ENCODE assay signal across 9 cellular contexts in the genomic region with DNA sequence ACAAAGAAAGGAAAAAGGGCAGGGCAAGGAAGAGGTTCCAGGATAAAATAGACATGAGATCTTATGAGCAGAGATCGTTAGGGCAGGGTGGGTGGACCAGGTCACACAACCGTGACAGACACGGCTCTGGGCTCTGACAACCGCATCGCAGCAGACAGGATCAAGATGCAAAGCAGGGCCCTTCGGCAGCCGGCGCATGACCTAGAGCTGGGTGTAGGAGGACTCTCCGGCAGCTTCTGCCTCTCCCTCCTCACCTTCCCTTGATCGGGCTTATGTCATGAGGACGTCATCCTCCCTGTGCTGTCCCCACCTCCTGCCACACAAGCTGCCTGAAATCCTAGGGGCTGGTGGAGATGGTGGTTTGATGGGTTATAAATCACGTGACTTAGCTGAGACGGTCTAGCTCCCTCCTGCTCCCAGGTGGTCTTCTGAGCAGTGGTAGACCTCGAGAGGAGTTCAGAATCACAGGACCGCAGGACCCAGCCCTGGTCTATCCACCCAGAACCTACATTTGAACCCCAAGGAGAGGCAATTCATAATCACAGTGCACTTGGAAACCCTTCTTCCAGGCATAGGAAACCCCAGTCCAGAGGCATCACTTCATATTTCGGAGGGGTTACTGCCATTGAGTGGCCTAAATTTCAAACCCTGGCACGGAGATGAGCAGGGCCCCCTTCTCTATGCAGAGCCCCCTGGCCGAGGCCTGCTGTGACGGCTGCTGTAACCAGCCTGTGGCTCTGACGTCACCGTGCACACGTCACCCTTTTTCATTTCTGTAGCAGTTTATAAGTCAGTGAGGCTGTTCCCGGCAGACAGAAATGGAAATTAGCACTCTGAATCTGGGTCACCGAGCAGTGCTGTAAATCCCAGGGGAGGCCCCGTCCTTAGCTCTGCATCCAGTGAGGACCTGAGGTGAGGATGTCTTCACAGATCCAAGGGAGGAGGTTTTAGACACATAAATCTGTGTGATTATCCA. TPM values are rescaled to one million over a fixed set of nuclear protein-coding genes. Genes with fewer than 3 reads are reported as not detected.
DNase-seq lines count a peak whose midpoint lies in the region; ATAC-seq and TF ChIP-seq lines count a peak whose summit lies in the region.
"Had no signal": no experiment of that assay in that cellular context is flagged by ENCODE, and none has a peak within 500 bp of the region (broad histone marks: within the 10 kb centered on the region; RNA-seq: fewer than 3 reads in every experiment).

No MANE protein-coding gene starts in this region.

- peak; percentile 75 for DNase-seq in activated B cell treated with CpG ODN at 0.5 μM for 24 hours
- DNase-seq in stimulated activated CD4-positive, alpha-beta T cell treated with anti-CD3 and anti-CD28 coated beads, Interleukin-1b, Interleukin-23, amount 100 ng/mL, for 24 hours (ENCODE audit: low read depth in 4 of 4, low spot score in 1 of 4): peak; percentile 25 to 47 (median 28)
- DNase-seq in cardiac septum (ENCODE audit: low spot score): no peak
- no peak for DNase-seq in NCI-H1105 treated with DMSO at 0.1 percent for 48 hours (lab: John Stamatoyannopoulos, UW)
- DNase-seq in NCI-H345 treated with DMSO at 0.1 percent for 48 hours (lab: John Stamatoyannopoulos, UW; ENCODE audit: unreplicated experiment): no peak

- H3K27ac Mint-ChIP-seq in activated B cell treated with CpG ODN at 0.5 μM for 24 hours: peak overlapping the region; percentile 94

- peaks cover 96% of the 10 kb centered on the region for H3K4me1 Mint-ChIP-seq in activated B cell treated with CpG ODN at 0.5 μM for 24 hours

- CTCF ChIA-PET in activated B cell treated with CpG ODN at 0.5 μM for 24 hours (lab: Charles Lee): interaction anchor here (0.6 to 2.8 kb wide), 11 partner anchors 8 to 116 kb away, joined by 3 to 18 read pairs (median 6); a partner anchor contains a TSS

- no peaks in the 10 kb centered on the region for H3K27me3 Mint-ChIP-seq in activated B cell treated with CpG ODN at 0.5 μM for 24 hours

- POLR2A ChIA-PET in activated B cell treated with CpG ODN at 0.5 μM for 24 hours (lab: Charles Lee): interaction anchor here (0.7 to 19.6 kb wide), 16 partner anchors 10 to 164 kb away, joined by 3 to 688 read pairs (median 10); a partner anchor contains a TSS

- H3K9me3 Mint-ChIP-seq in activated B cell treated with CpG ODN at 0.5 μM for 24 hours: no peaks in the 10 kb centered on the region

- intact Hi-C loops in activated B cell treated with CpG ODN at 0.5 μM for 24 hours (cut with micrococcal nuclease): loop anchor here (1.0 to 5.0 kb wide), 11 partner anchors 8 to 732 kb away; a partner anchor contains a TSS
- intact Hi-C loops in cardiac septum (cut with DNase I): no loop called here

- peak overlapping the region; percentile 84 for H3K4me3 Mint-ChIP-seq in activated B cell treated with CpG ODN at 0.5 μM for 24 hours

- no peaks in the 10 kb centered on the region for H3K36me3 Mint-ChIP-seq in activated B cell treated with CpG ODN at 0.5 μM for 24 hours (ENCODE audit: low read depth)

- ATAC-seq in GM19023 (IDR thresholded peaks at IDR 0.05; ENCODE audit: unreplicated experiment) (peak; percentile 88), HG02798 (IDR thresholded peaks at IDR 0.05; ENCODE audit: poor library complexity, unreplicated experiment) (peak; percentile 91), activated B cell treated with CpG ODN at 0.5 μM for 24 hours (ENCODE audit: low read depth) (peak; percentile 78)

- no peak for TF ChIP-seq CTCF in activated B cell treated with CpG ODN at 0.5 μM for 24 hours (IDR thresholded peaks at IDR 0.05)

RNA-seq across cellular contexts. Expression of a gene that starts 8.7 kb away (rescaled TPM):
- total RNA-seq in activated B cell treated with CpG ODN at 0.5 μM for 24 hours (26.2 and 28.9 TPM in 2 replicates), cardiac septum (not detected)
- total RNA-seq: pulmonary artery endothelial cell had no signal

RNA-seq across cellular contexts. Expression of a gene that starts 43.6 kb away (rescaled TPM):
- total RNA-seq in activated B cell treated with CpG ODN at 0.5 μM for 24 hours (not detected in 2 replicates), cardiac septum (not detected)
- total RNA-seq: M059J, pulmonary artery endothelial cell had no signal

Comparison
In these comparisons a context has a peak if more than half of its experiments do, and no peak if none do; other contexts are left out.
1. DNase-seq: peak in activated B cell treated with CpG ODN at 0.5 μM for 24 hours (single experiment) and stimulated activated CD4-positive, alpha-beta T cell treated with anti-CD3 and anti-CD28 coated beads, Interleukin-1b, Interleukin-23, amount 100 ng/mL, for 24 hours (4 of 4); none in cardiac septum (single experiment), NCI-H1105 treated with DMSO at 0.1 percent for 48 hours (single experiment) and NCI-H345 treated with DMSO at 0.1 percent for 48 hours (single experiment).
2. RNA of a gene that starts 8.7 kb away (total RNA-seq): 26.2 to 28.9 TPM in activated B cell treated with CpG ODN at 0.5 μM for 24 hours; not detected in cardiac septum (single experiment); every median in the first group is over 10 times any median in the second.
3. Peak in every context shown above with its lines, with median percentiles within 50 percentile points of each other: ATAC-seq.